Comparison of ENCODE assay signal across 15 cellular contexts in the genomic region with DNA sequence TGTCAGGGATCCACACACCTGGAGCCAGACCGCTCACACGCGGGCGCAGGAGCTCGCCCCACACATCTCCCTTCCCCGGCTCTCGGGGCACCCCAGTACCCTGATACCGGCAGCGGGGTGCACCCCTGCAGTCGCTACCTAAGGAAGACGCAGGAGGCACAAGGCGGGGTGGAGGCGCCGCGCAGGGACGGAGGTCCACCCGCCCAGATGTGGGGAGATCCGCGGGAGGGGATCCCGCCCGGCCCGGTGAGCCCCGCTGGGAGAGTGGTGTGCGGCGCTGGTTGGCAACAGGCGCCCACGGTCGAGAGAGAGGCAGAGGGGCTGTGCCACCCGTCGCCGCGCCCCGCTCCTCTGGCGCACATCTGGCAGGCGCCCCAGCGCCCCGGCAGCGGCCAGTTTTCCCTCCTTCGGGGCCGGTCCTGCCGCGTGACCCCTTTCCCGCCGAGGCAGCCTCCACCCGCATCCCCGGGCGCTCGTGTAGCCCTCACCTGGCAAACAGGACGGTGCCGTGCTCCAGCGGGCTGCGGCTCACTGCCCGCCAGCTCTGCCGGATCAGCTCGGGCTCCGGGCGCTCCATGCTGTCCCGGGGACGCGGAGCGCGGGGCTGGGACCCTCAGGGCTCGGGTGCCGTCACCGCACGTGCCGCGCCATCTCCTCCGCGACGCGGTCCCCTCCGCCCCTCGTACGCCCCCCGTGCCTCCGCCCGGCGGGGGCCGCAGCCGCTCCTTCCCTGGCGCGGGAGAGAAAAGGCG. TPM values are rescaled to one million over a fixed set of nuclear protein-coding genes. Genes with fewer than 3 reads are reported as not detected.
DNase-seq lines count a peak whose midpoint lies in the region; ATAC-seq, FAIRE-seq and TF ChIP-seq lines count a peak whose summit lies in the region.
"Had no signal": no experiment of that assay in that cellular context is flagged by ENCODE, and none has a peak within 500 bp of the region (broad histone marks: within the 10 kb centered on the region; RNA-seq: fewer than 3 reads in every experiment).

No MANE protein-coding gene starts in this region.

- no peak for TF ChIP-seq RAD21 in HepG2 (CRISPR knock-in tag; IDR thresholded peaks at IDR 0.05)

- no peak for FAIRE-seq in HepG2 (lab: Jason Lieb, UNC)

- H3K4me1 ChIP-seq in HepG2 (ENCODE audit: insufficient read depth, low read length), result no peaks in the 10 kb centered on the region
- no peaks in the 10 kb centered on the region for H3K4me1 ChIP-seq in right lobe of liver
- H3K4me1 ChIP-seq in ectodermal cell (ENCODE audit: control insufficient read depth, insufficient read depth, low read length), result peaks cover 9% of the 10 kb centered on the region
- H3K4me1 ChIP-seq in mesodermal cell (ENCODE audit: control insufficient read depth, insufficient read depth, low read length, poor library complexity, severe bottlenecking), result no peaks in the 10 kb centered on the region
- 0 out of 2 replicates have a peak, but pooled peaks cover 2% of the 10 kb centered on the region for H3K4me1 ChIP-seq in SJCRH30

- H3K4me2 ChIP-seq in HepG2 (ENCODE audit: low read depth, low read length), result no peak overlapping the region

- DNase-seq in HepG2 (ENCODE audit: low spot score), result no peak
- no peak for DNase-seq in right lobe of liver
- DNase-seq in SJCRH30, result no peak
- no peak for DNase-seq in activated naive CD4-positive, alpha-beta T cell (lab: John Stamatoyannopoulos, UW)
- DNase-seq in HuH-7.5 (ENCODE audit: low spot score), result no peak
- DNase-seq: hypothalamus; KBM-7; NCI-H2029 treated with DMSO at 0.1 percent for 48 hours; stimulated activated CD4-positive, alpha-beta T cell treated with anti-CD3 and anti-CD28 coated beads, Interleukin-2, amount 100 ng/mL, for 48 hours had no signal

- intact Hi-C loops in HepG2 (cut with micrococcal nuclease; ENCODE audit: unreplicated experiment) (no loop called here), right lobe of liver (cut with DNase I) (no loop called here)

- H3K79me2 ChIP-seq in HepG2 (ENCODE audit: insufficient read depth, low read length), result no peaks in the 10 kb centered on the region

- H3K36me3 ChIP-seq in HepG2 (replicated peaks in 1 of 2; ENCODE audit: control insufficient read depth in 1 of 2, insufficient read depth in 2 of 2, low read length in 2 of 2) (no peaks in the 10 kb centered on the region), right lobe of liver (no peaks in the 10 kb centered on the region), ectodermal cell (ENCODE audit: control insufficient read depth, insufficient read depth, low read length) (no peaks in the 10 kb centered on the region), mesodermal cell (ENCODE audit: control insufficient read depth, insufficient read depth, low read length) (no peaks in the 10 kb centered on the region), SJCRH30 (no peaks in the 10 kb centered on the region)

- in situ Hi-C loops in HepG2 (cut with HindIII; ENCODE audit: extremely low pct_ligation_motif_present, low pct_unique_long_range_greater_than_20kb), result no loop called here

- TF ChIP-seq CTCF in HepG2 (CRISPR knock-in tag; IDR thresholded peaks at IDR 0.05) (no peak), right lobe of liver (IDR thresholded peaks at IDR 0.05) (no peak)

- peaks cover 9 to 26% of the 10 kb centered on the region in 2 experiments; a peak in 4 of 5 replicates for H3K27me3 ChIP-seq in HepG2 (ENCODE audit: control insufficient read depth in 1 of 2, insufficient read depth in 2 of 2, low read length in 2 of 2)
- H3K27me3 ChIP-seq in right lobe of liver, result peaks cover 0 to 6% of the 10 kb centered on the region in 2 donors
- H3K27me3 ChIP-seq in ectodermal cell (ENCODE audit: control insufficient read depth, insufficient read depth, low read length, poor library complexity, severe bottlenecking), result peaks cover 53% of the 10 kb centered on the region
- no peaks in the 10 kb centered on the region for H3K27me3 ChIP-seq in SJCRH30

- 43% methylated on average over 22 of the region's 84 CpGs for WGBS in HepG2 (ENCODE audit: low lambda C conversion rate)
- 0% methylated on average over 12 of the region's 84 CpGs for WGBS in right lobe of liver (ENCODE audit: insufficient coverage, low coverage, low lambda C conversion rate, missing lambda C conversion rate)
- 6% methylated on average over 84 of the region's 84 CpGs for WGBS in ectodermal cell, 2 experiments
- 5 to 11% methylated on average over 45 to 64 of the region's 84 CpGs for WGBS in mesodermal cell (ENCODE audit: insufficient coverage in 2 of 2), 2 experiments

- H3K4me3 ChIP-seq in HepG2 (replicated peaks in 1 of 3; ENCODE audit: insufficient read depth in 1 of 3, low read depth in 2 of 3, low read length in 3 of 3) (no peak overlapping the region), right lobe of liver (no peak overlapping the region), ectodermal cell (ENCODE audit: insufficient read depth, low read depth, low read length) (peak overlapping the region; percentile 37), mesodermal cell (ENCODE audit: extremely low read depth, insufficient read depth, low read length, poor library complexity, severe bottlenecking) (peak overlapping the region; percentile 22), SJCRH30 (no peak overlapping the region)

- no peak overlapping the region for H3K9ac ChIP-seq in HepG2 (ENCODE audit: insufficient read depth, low read depth, low read length)

- H4K20me1 ChIP-seq in HepG2 (ENCODE audit: insufficient read depth, low read length), result no peaks in the 10 kb centered on the region

- BruUV-seq in HepG2 (replicated peaks; lab: Mats Ljungman, UMichigan), result no TSS peak

- TF ChIP-seq EP300 in HepG2 (IDR thresholded peaks at IDR 0.05; ENCODE audit: low read depth in 2 of 2, low read length in 2 of 2) (no peak), HepG2 (CRISPR knock-in tag; IDR thresholded peaks at IDR 0.05; ENCODE audit: borderline replicate concordance) (no peak)

- no peak for TF ChIP-seq POLR2A in HepG2 (IDR thresholded peaks at IDR 0.05; ENCODE audit: insufficient read depth in 1 of 2, low read depth in 2 of 2, low read length in 2 of 2)
- no peak for TF ChIP-seq POLR2A in right lobe of liver (IDR thresholded peaks at IDR 0.05)

- H3K9me3 ChIP-seq in HepG2 (ENCODE audit: low read length) (no peaks in the 10 kb centered on the region), right lobe of liver (no peaks in the 10 kb centered on the region), ectodermal cell (ENCODE audit: control insufficient read depth, low read length) (no peaks in the 10 kb centered on the region), mesodermal cell (ENCODE audit: control insufficient read depth, low read length) (no peaks in the 10 kb centered on the region), SJCRH30 (replicated peaks) (no peaks in the 10 kb centered on the region)

- no peak overlapping the region for H2AFZ ChIP-seq in HepG2 (ENCODE audit: low read length)

- CTCF ChIA-PET in HepG2 (lab: Yijun Ruan, JAX; ENCODE audit: low intra/inter-chr PET ratio, low total read pairs), result no interaction called here

- H3K27ac ChIP-seq in HepG2 (ENCODE audit: extremely low read length, insufficient read depth, low read length), result no peak overlapping the region
- no peak overlapping the region for H3K27ac ChIP-seq in right lobe of liver
- H3K27ac ChIP-seq in ectodermal cell (ENCODE audit: insufficient read depth, low read depth, low read length, poor library complexity, severe bottlenecking), result no peak overlapping the region
- H3K27ac ChIP-seq in mesodermal cell (ENCODE audit: low read depth, low read length, severe bottlenecking), result no peak overlapping the region
- no peak overlapping the region for H3K27ac ChIP-seq in SJCRH30
- H3K27ac ChIP-seq: VCaP had no signal

- POLR2A ChIA-PET in HepG2 (lab: Yijun Ruan, JAX), result no interaction called here

- ATAC-seq in HepG2 (peak; percentile 9; the same call in 2 of the 3 replicates), right lobe of liver (no peak), HG03460 (IDR thresholded peaks at IDR 0.05; ENCODE audit: unreplicated experiment) (no peak)

RNA-seq across cellular contexts. Expression of gene NGB, which starts 0.5 kb away (rescaled TPM):
- total RNA-seq in HepG2 (2016; rRNA removed; fragmentation: Illumina TruSeq; extraction: Trizol) (not detected in 2 replicates), right lobe of liver (not detected)
- total RNA-seq in HepG2 (2016; cell fraction: cytosol; rRNA removed; fragmentation: Illumina TruSeq; extraction: Trizol; ENCODE audit: low read depth), result not detected in 2 replicates
- not detected in 2 replicates for total RNA-seq in HepG2 (2016; cell fraction: insoluble cytoplasmic fraction; rRNA removed; fragmentation: Illumina TruSeq; extraction: Trizol)
- total RNA-seq in HepG2 (2016; cell fraction: membrane; rRNA removed; fragmentation: Illumina TruSeq; extraction: Trizol), result not detected in 2 replicates
- not detected in 2 replicates for total RNA-seq in HepG2 (2016; cell fraction: nucleus; rRNA removed; fragmentation: Illumina TruSeq; extraction: Trizol)
- 0.04 and 0.05 TPM in 2 replicates for polyA plus RNA-seq in HepG2 (2011; rRNA removed)
- 0.03 and 0.09 TPM in 2 replicates for polyA plus RNA-seq in HepG2 (2011; cell fraction: cytosol; rRNA removed)
- polyA plus RNA-seq in HepG2 (2011; cell fraction: nucleus; rRNA removed), result not detected in 2 replicates
- not detected in 2 replicates for polyA plus RNA-seq in HepG2 (2012)
- polyA plus RNA-seq in HepG2 (2016; cell fraction: cytosol; fragmentation: Illumina TruSeq; extraction: Trizol; ENCODE audit: low read depth), result not detected in 2 replicates
- polyA plus RNA-seq in HepG2 (2016; cell fraction: insoluble cytoplasmic fraction; fragmentation: Illumina TruSeq; extraction: Trizol; ENCODE audit: low read depth), result not detected in 2 replicates
- 0.09 TPM in 1 of 2 replicates, not detected in the other for polyA plus RNA-seq in HepG2 (2016; cell fraction: membrane; fragmentation: Illumina TruSeq; extraction: Trizol; ENCODE audit: low read depth)
- polyA plus RNA-seq in HepG2 (2016; cell fraction: nucleus; fragmentation: Illumina TruSeq; extraction: Trizol; ENCODE audit: insufficient read depth, low read depth), result not detected in 2 replicates
- not detected in 2 replicates for polyA minus RNA-seq in HepG2 (2011; rRNA and poly(A)+ RNA removed; ENCODE audit: low replicate concordance)
- polyA minus RNA-seq in HepG2 (2011; cell fraction: cytosol; rRNA and poly(A)+ RNA removed), result not detected in 2 replicates
- polyA minus RNA-seq in HepG2 (2011; cell fraction: nucleus; rRNA and poly(A)+ RNA removed), result not detected in 2 replicates
- not detected for polyA plus RNA-seq in ectodermal cell (2013, experiment 1 of 4)
- not detected for polyA plus RNA-seq in ectodermal cell (2013, experiment 2 of 4)
- polyA plus RNA-seq in ectodermal cell (2013, experiment 3 of 4), result not detected
- 0.32 TPM for polyA plus RNA-seq in ectodermal cell (2013, experiment 4 of 4)
- not detected for polyA plus RNA-seq in mesodermal cell (2013, experiment 1 of 2)
- not detected for polyA plus RNA-seq in mesodermal cell (2013, experiment 2 of 2)
- total RNA-seq in SJCRH30 (2014; rRNA removed; shearing (Covaris generic)), result not detected in 2 replicates
- total RNA-seq: mononuclear cell, SK-MEL-5 had no signal

RNA-seq across cellular contexts. Expression of gene POMT2, which starts 50.1 kb away (rescaled TPM):
- total RNA-seq in HepG2 (2016; rRNA removed; fragmentation: Illumina TruSeq; extraction: Trizol) (7.9 and 15.9 TPM in 2 replicates), right lobe of liver (10 to 100 TPM in 5 of 6 experiments, 1 to 10 TPM in 1; 5.5 to 15.9 (median 12.9) TPM)
- 4.5 and 5.3 TPM in 2 replicates for total RNA-seq in HepG2 (2016; cell fraction: cytosol; rRNA removed; fragmentation: Illumina TruSeq; extraction: Trizol; ENCODE audit: low read depth)
- 5.7 and 18.9 TPM in 2 replicates for total RNA-seq in HepG2 (2016; cell fraction: insoluble cytoplasmic fraction; rRNA removed; fragmentation: Illumina TruSeq; extraction: Trizol)
- total RNA-seq in HepG2 (2016; cell fraction: membrane; rRNA removed; fragmentation: Illumina TruSeq; extraction: Trizol), result 5.6 and 9.7 TPM in 2 replicates
- 26.2 and 26.6 TPM in 2 replicates for total RNA-seq in HepG2 (2016; cell fraction: nucleus; rRNA removed; fragmentation: Illumina TruSeq; extraction: Trizol)
- 15.3 and 17.7 TPM in 2 replicates for polyA plus RNA-seq in HepG2 (2011; rRNA removed)
- 5.3 and 6.1 TPM in 2 replicates for polyA plus RNA-seq in HepG2 (2011; cell fraction: cytosol; rRNA removed)
- polyA plus RNA-seq in HepG2 (2011; cell fraction: nucleus; rRNA removed), result 104 and 129 TPM in 2 replicates
- polyA plus RNA-seq in HepG2 (2012), result 10.4 and 12.2 TPM in 2 replicates
- 5.4 and 5.6 TPM in 2 replicates for polyA plus RNA-seq in HepG2 (2016; cell fraction: cytosol; fragmentation: Illumina TruSeq; extraction: Trizol; ENCODE audit: low read depth)
- 10.3 and 13.4 TPM in 2 replicates for polyA plus RNA-seq in HepG2 (2016; cell fraction: insoluble cytoplasmic fraction; fragmentation: Illumina TruSeq; extraction: Trizol; ENCODE audit: low read depth)
- 8.1 and 9.6 TPM in 2 replicates for polyA plus RNA-seq in HepG2 (2016; cell fraction: membrane; fragmentation: Illumina TruSeq; extraction: Trizol; ENCODE audit: low read depth)
- polyA plus RNA-seq in HepG2 (2016; cell fraction: nucleus; fragmentation: Illumina TruSeq; extraction: Trizol; ENCODE audit: insufficient read depth, low read depth), result 96.8 and 106 TPM in 2 replicates
- polyA minus RNA-seq in HepG2 (2011; rRNA and poly(A)+ RNA removed; ENCODE audit: low replicate concordance), result 34.5 and 36.8 TPM in 2 replicates
- polyA minus RNA-seq in HepG2 (2011; cell fraction: cytosol; rRNA and poly(A)+ RNA removed), result 6.0 and 8.1 TPM in 2 replicates
- 38.1 and 42.3 TPM in 2 replicates for polyA minus RNA-seq in HepG2 (2011; cell fraction: nucleus; rRNA and poly(A)+ RNA removed)
- polyA plus RNA-seq in ectodermal cell (2013, experiment 1 of 4), result 36.0 TPM
- polyA plus RNA-seq in ectodermal cell (2013, experiment 2 of 4), result 37.7 TPM
- polyA plus RNA-seq in ectodermal cell (2013, experiment 3 of 4), result 19.0 TPM
- 20.8 TPM for polyA plus RNA-seq in ectodermal cell (2013, experiment 4 of 4)
- 31.0 TPM for polyA plus RNA-seq in mesodermal cell (2013, experiment 1 of 2)
- polyA plus RNA-seq in mesodermal cell (2013, experiment 2 of 2), result 27.6 TPM
- 27.0 and 30.2 TPM in 2 replicates for total RNA-seq in SJCRH30 (2014; rRNA removed; shearing (Covaris generic))

RNA-seq across cellular contexts. Expression of gene GSTZ1, which starts 50.3 kb away (rescaled TPM):
- total RNA-seq in HepG2 (2016; rRNA removed; fragmentation: Illumina TruSeq; extraction: Trizol) (26.9 and 27.6 TPM in 2 replicates), right lobe of liver (100 to 1,000 TPM in 1 of 6 experiments, 10 to 100 TPM in 5; 31.1 to 123 (median 50.0) TPM)
- 6.7 and 6.9 TPM in 2 replicates for total RNA-seq in HepG2 (2016; cell fraction: cytosol; rRNA removed; fragmentation: Illumina TruSeq; extraction: Trizol; ENCODE audit: low read depth)
- total RNA-seq in HepG2 (2016; cell fraction: insoluble cytoplasmic fraction; rRNA removed; fragmentation: Illumina TruSeq; extraction: Trizol), result 26.1 and 26.7 TPM in 2 replicates
- 10.4 TPM in 2 replicates for total RNA-seq in HepG2 (2016; cell fraction: membrane; rRNA removed; fragmentation: Illumina TruSeq; extraction: Trizol)
- 19.7 and 22.0 TPM in 2 replicates for total RNA-seq in HepG2 (2016; cell fraction: nucleus; rRNA removed; fragmentation: Illumina TruSeq; extraction: Trizol)
- polyA plus RNA-seq in HepG2 (2011; rRNA removed), result 14.4 and 15.7 TPM in 2 replicates
- 15.4 and 20.2 TPM in 2 replicates for polyA plus RNA-seq in HepG2 (2011; cell fraction: cytosol; rRNA removed)
- 25.0 and 27.1 TPM in 2 replicates for polyA plus RNA-seq in HepG2 (2011; cell fraction: nucleus; rRNA removed)
- 18.1 and 18.4 TPM in 2 replicates for polyA plus RNA-seq in HepG2 (2012)
- 4.9 and 5.3 TPM in 2 replicates for polyA plus RNA-seq in HepG2 (2016; cell fraction: cytosol; fragmentation: Illumina TruSeq; extraction: Trizol; ENCODE audit: low read depth)
- 29.6 and 30.1 TPM in 2 replicates for polyA plus RNA-seq in HepG2 (2016; cell fraction: insoluble cytoplasmic fraction; fragmentation: Illumina TruSeq; extraction: Trizol; ENCODE audit: low read depth)
- 7.6 and 9.5 TPM in 2 replicates for polyA plus RNA-seq in HepG2 (2016; cell fraction: membrane; fragmentation: Illumina TruSeq; extraction: Trizol; ENCODE audit: low read depth)
- polyA plus RNA-seq in HepG2 (2016; cell fraction: nucleus; fragmentation: Illumina TruSeq; extraction: Trizol; ENCODE audit: insufficient read depth, low read depth), result 20.3 and 23.0 TPM in 2 replicates
- polyA minus RNA-seq in HepG2 (2011; rRNA and poly(A)+ RNA removed; ENCODE audit: low replicate concordance), result 25.0 and 25.5 TPM in 2 replicates
- 3.9 and 5.6 TPM in 2 replicates for polyA minus RNA-seq in HepG2 (2011; cell fraction: cytosol; rRNA and poly(A)+ RNA removed)
- 37.7 and 42.4 TPM in 2 replicates for polyA minus RNA-seq in HepG2 (2011; cell fraction: nucleus; rRNA and poly(A)+ RNA removed)
- 38.4 TPM for polyA plus RNA-seq in ectodermal cell (2013, experiment 1 of 4)
- polyA plus RNA-seq in ectodermal cell (2013, experiment 2 of 4), result 39.3 TPM
- 38.2 TPM for polyA plus RNA-seq in ectodermal cell (2013, experiment 3 of 4)
- polyA plus RNA-seq in ectodermal cell (2013, experiment 4 of 4), result 38.3 TPM
- polyA plus RNA-seq in mesodermal cell (2013, experiment 1 of 2), result 27.4 TPM
- 27.5 TPM for polyA plus RNA-seq in mesodermal cell (2013, experiment 2 of 2)
- total RNA-seq in SJCRH30 (2014; rRNA removed; shearing (Covaris generic)), result 10.3 and 14.3 TPM in 2 replicates

Comparison
In these comparisons a context has a peak if more than half of its experiments do, and no peak if none do; other contexts are left out.
1. H3K4me3 ChIP-seq: peak in ectodermal cell (single experiment) and mesodermal cell (single experiment); none in HepG2 (0 of 3), right lobe of liver (0 of 3) and SJCRH30 (single experiment).